8 cellular contexts compared by ENCODE assay signal in the genomic region with DNA sequence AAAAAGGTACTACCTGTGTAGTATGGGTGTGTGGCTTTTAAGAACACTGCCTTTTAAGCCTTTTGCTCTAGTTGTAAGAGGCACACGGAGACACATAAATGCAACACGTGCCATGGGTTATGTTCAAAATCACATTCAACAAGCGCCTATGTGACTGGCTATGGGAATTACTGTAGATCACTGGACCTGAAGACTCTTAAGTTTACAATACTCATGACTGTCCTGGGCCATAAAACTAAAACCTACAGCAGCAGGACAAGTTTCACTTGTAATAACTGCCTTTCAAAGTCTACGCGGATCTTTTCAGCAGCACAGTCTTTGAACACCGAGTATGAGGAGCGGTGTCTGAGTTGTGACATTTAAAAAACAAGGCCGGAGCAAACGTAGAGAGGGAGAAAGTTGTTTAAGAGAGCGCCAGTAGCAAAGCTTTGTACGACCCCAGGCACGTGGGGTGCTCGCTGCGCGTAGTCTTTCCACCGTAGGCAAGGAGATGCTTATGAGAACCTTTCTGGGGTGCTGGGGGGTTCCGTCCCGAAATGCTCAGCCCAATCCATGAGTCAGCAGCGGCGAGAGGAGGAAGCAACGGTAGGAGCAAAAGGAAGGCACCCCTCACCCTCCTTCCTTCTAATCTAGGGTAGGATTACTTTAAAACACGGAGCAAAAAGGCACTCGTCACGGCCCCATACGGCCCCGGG. TPM values are rescaled to one million over a fixed set of nuclear protein-coding genes. Genes with fewer than 3 reads are reported as not detected.
A peak's percentile ranks its signal among the peaks of the same experiment; 100 is the strongest.
DNase-seq lines count a peak whose midpoint lies in the region; ATAC-seq and TF ChIP-seq lines count a peak whose summit lies in the region.

No MANE protein-coding gene starts in this region.

- H3K4me1 ChIP-seq in OCI-LY3 (ENCODE audit: low read length) = peaks cover 22% of the 10 kb centered on the region
- H3K4me1 ChIP-seq in skeletal muscle satellite cell (ENCODE audit: control insufficient read depth, insufficient read depth, low read length) = peaks cover 13% of the 10 kb centered on the region

- DNase-seq in NCI-H748 (lab: John Stamatoyannopoulos, UW; ENCODE audit: unreplicated experiment) = peak; percentile 37
- DNase-seq in NCI-H748 treated with DMSO at 0.1 percent for 48 hours (lab: John Stamatoyannopoulos, UW) = no peak
- DNase-seq in activated naive CD4-positive, alpha-beta T cell treated with anti-CD3 and anti-CD28 coated beads, Interleukin-2, amount 50 U/mL, for 72 hours (ENCODE audit: low spot score in 2 of 2) = peak in 1 of 2 donors; percentile 25
- DNase-seq in hepatic stellate cell (ENCODE audit: low spot score) = peak; percentile 33

- H3K27me3 ChIP-seq in OCI-LY3 (ENCODE audit: low read depth, low read length) (no peaks in the 10 kb centered on the region), skeletal muscle satellite cell (ENCODE audit: control insufficient read depth, insufficient read depth, low read length) (no peaks in the 10 kb centered on the region)

- peak overlapping the region; percentile 64; the same call in 1 of the 2 replicates for H2AFZ ChIP-seq in OCI-LY3 (ENCODE audit: low read depth, low read length)

- H3K9me3 Mint-ChIP-seq in activated naive CD4-positive, alpha-beta T cell treated with anti-CD3 and anti-CD28 coated beads, Interleukin-2, amount 50 U/mL, for 72 hours = no peaks in the 10 kb centered on the region

- peak overlapping the region; percentile 68 for H3K27ac ChIP-seq in OCI-LY3 (ENCODE audit: low read length)

- H3K9ac ChIP-seq in OCI-LY3 (ENCODE audit: low read length) = peak overlapping the region; percentile 94
- H3K9ac ChIP-seq in skeletal muscle satellite cell (ENCODE audit: low read depth, low read length) = peak overlapping the region; percentile 92

- H3K79me2 ChIP-seq in OCI-LY3 (ENCODE audit: low read length) = peaks cover 84% of the 10 kb centered on the region

- H3K36me3 ChIP-seq in OCI-LY3 (replicated peaks; ENCODE audit: low read depth, low read length) (peaks cover 26% of the 10 kb centered on the region), skeletal muscle satellite cell (ENCODE audit: insufficient read depth, low read length) (peaks cover 20% of the 10 kb centered on the region)

- ATAC-seq in HG02623 (IDR thresholded peaks at IDR 0.05; ENCODE audit: unreplicated experiment) = peak; percentile 9
- ATAC-seq in activated naive CD4-positive, alpha-beta T cell treated with anti-CD3 and anti-CD28 coated beads, Interleukin-2, amount 50 U/mL, for 72 hours = peak; percentile 25 to 35
- no peak for ATAC-seq in GM19328 (IDR thresholded peaks at IDR 0.05; ENCODE audit: unreplicated experiment)

- H3K27ac Mint-ChIP-seq in activated naive CD4-positive, alpha-beta T cell treated with anti-CD3 and anti-CD28 coated beads, Interleukin-2, amount 50 U/mL, for 72 hours = peak overlapping the region; percentile 97 to 100

- H3K4me3 ChIP-seq in OCI-LY3 (ENCODE audit: low read length) (peak overlapping the region; percentile 91), skeletal muscle satellite cell (ENCODE audit: low read length) (peak overlapping the region; percentile 87)

- no peak for TF ChIP-seq CTCF in OCI-LY3 (IDR thresholded peaks at IDR 0.05; ENCODE audit: low read depth, low read length)

- peak overlapping the region; percentile 93 for H3K4me2 ChIP-seq in OCI-LY3 (ENCODE audit: low read length)
- H3K4me2 ChIP-seq in skeletal muscle satellite cell (ENCODE audit: low read length) = peak overlapping the region; percentile 91

- H3K36me3 Mint-ChIP-seq in activated naive CD4-positive, alpha-beta T cell treated with anti-CD3 and anti-CD28 coated beads, Interleukin-2, amount 50 U/mL, for 72 hours = peaks cover 39 to 48% of the 10 kb centered on the region in 2 donors

- H3K9me3 ChIP-seq in OCI-LY3 (ENCODE audit: insufficient read depth, low read length) (no peaks in the 10 kb centered on the region), skeletal muscle satellite cell (replicated peaks; ENCODE audit: low read length) (no peaks in the 10 kb centered on the region)

- H4K20me1 ChIP-seq in OCI-LY3 (ENCODE audit: insufficient read depth, low read length) = peaks cover 2% of the 10 kb centered on the region; the same call in 1 of the 2 replicates

RNA-seq across cellular contexts. Expression of a gene that starts 0.7 kb away (rescaled TPM):
- total RNA-seq in activated naive CD4-positive, alpha-beta T cell treated with anti-CD3 and anti-CD28 coated beads, Interleukin-2, amount 50 U/mL, for 72 hours = 10 to 100 TPM; 37.6 to 39.4 TPM
- total RNA-seq in skeletal muscle satellite cell (2012; rRNA removed) = 24.0 and 28.4 TPM in 2 replicates

RNA-seq across cellular contexts. Expression of a gene that starts 3.5 kb away (rescaled TPM):
- 100 to 1,000 TPM; 121 to 138 TPM for total RNA-seq in activated naive CD4-positive, alpha-beta T cell treated with anti-CD3 and anti-CD28 coated beads, Interleukin-2, amount 50 U/mL, for 72 hours
- total RNA-seq in skeletal muscle satellite cell (2012; rRNA removed) = 193 and 196 TPM in 2 replicates

RNA-seq across cellular contexts. Expression of a gene that starts 46.7 kb away (rescaled TPM):
- 10 to 100 TPM; 94.8 to 95.5 TPM for total RNA-seq in activated naive CD4-positive, alpha-beta T cell treated with anti-CD3 and anti-CD28 coated beads, Interleukin-2, amount 50 U/mL, for 72 hours
- total RNA-seq in skeletal muscle satellite cell (2012; rRNA removed) = 51.5 and 62.6 TPM in 2 replicates
